ENCODE assay signal across 8 cellular contexts in genomic region chr14:63544641-63545234, GRCh38. TPM values are rescaled to one million over a fixed set of nuclear protein-coding genes. Genes with fewer than 3 reads are reported as not detected.
A peak's percentile ranks its signal among the peaks of the same experiment; 100 is the strongest.
DNase-seq lines count a peak whose midpoint lies in the region; ATAC-seq and TF ChIP-seq lines count a peak whose summit lies in the region.

No MANE protein-coding gene starts in this region.

- TF ChIP-seq POLR2A in sigmoid colon (IDR thresholded peaks at IDR 0.05): no peak

- H3K27ac Mint-ChIP-seq in activated CD8-positive, alpha-beta T cell treated with anti-CD3 and anti-CD28 coated beads, Interleukin-2, amount 10 ng/mL, durations not matched to agents 7 days and 5 days: no peak overlapping the region
- H3K27ac Mint-ChIP-seq in immature natural killer cell: peak overlapping the region in 3 of 6 donors; percentile 37 to 88 (median 69)

- ATAC-seq in activated CD8-positive, alpha-beta T cell treated with anti-CD3 and anti-CD28 coated beads, Interleukin-2, amount 10 ng/mL, durations not matched to agents 7 days and 5 days: no peak

- peaks cover 3% of the 10 kb centered on the region for H3K27me3 Mint-ChIP-seq in activated CD8-positive, alpha-beta T cell treated with anti-CD3 and anti-CD28 coated beads, Interleukin-2, amount 10 ng/mL, durations not matched to agents 7 days and 5 days (ENCODE audit: low read depth)
- peaks cover 4 to 10% (median 5%) of the 10 kb centered on the region in 3 donors for H3K27me3 Mint-ChIP-seq in immature natural killer cell (ENCODE audit: low read depth in 3 of 3)

- no peaks in the 10 kb centered on the region for H3K9me3 ChIP-seq in sigmoid colon

- CTCF ChIA-PET in activated CD8-positive, alpha-beta T cell treated with anti-CD3 and anti-CD28 coated beads, Interleukin-2, amount 10 ng/mL, durations not matched to agents 7 days and 5 days (lab: Charles Lee): interaction anchor here (1.3 to 4.6 kb wide), 2 partner anchors 43 to 155 kb away, joined by 3 to 33 read pairs; no protein-coding TSS in a partner anchor

- intact Hi-C loops in sigmoid colon (cut with DNase I): loop anchor here (1.0 to 5.0 kb wide), 6 partner anchors 52 to 183 kb away; partner anchors contain the start of gene SGPP1

- H3K36me3 Mint-ChIP-seq in activated CD8-positive, alpha-beta T cell treated with anti-CD3 and anti-CD28 coated beads, Interleukin-2, amount 10 ng/mL, durations not matched to agents 7 days and 5 days (ENCODE audit: low read depth): peaks cover 13% of the 10 kb centered on the region
- peaks cover under 1 to 7% (median 3%) of the 10 kb centered on the region in 3 donors for H3K36me3 Mint-ChIP-seq in immature natural killer cell

- 8 to 29% methylated on average over 4 of the region's 4 CpGs for WGBS in sigmoid colon, 2 donors

- peaks cover 0 to 34% (median 19%) of the 10 kb centered on the region in 4 donors for H3K4me1 ChIP-seq in sigmoid colon

- H3K27me3 ChIP-seq in sigmoid colon: no peaks in the 10 kb centered on the region

- H3K27ac ChIP-seq in C4-2B (no peak overlapping the region), sigmoid colon (no peak overlapping the region)

- H3K4me3 Mint-ChIP-seq in activated CD8-positive, alpha-beta T cell treated with anti-CD3 and anti-CD28 coated beads, Interleukin-2, amount 10 ng/mL, durations not matched to agents 7 days and 5 days: peak overlapping the region; percentile 91
- peak overlapping the region; percentile 83 to 99 (median 97) for H3K4me3 Mint-ChIP-seq in immature natural killer cell

- H3K9me3 Mint-ChIP-seq in activated CD8-positive, alpha-beta T cell treated with anti-CD3 and anti-CD28 coated beads, Interleukin-2, amount 10 ng/mL, durations not matched to agents 7 days and 5 days (ENCODE audit: insufficient read depth): no peaks in the 10 kb centered on the region
- H3K9me3 Mint-ChIP-seq in immature natural killer cell: no peaks in the 10 kb centered on the region

- peak overlapping the region; percentile 61; the same call in 1 of the 2 replicates for H3K4me3 ChIP-seq in HFF-Myc (replicated peaks; ENCODE audit: low read depth, low read length)
- H3K4me3 ChIP-seq in sigmoid colon: peak overlapping the region in 2 of 4 donors; percentile 99 to 100

- POLR2A ChIA-PET in activated CD8-positive, alpha-beta T cell treated with anti-CD3 and anti-CD28 coated beads, Interleukin-2, amount 10 ng/mL, durations not matched to agents 7 days and 5 days (lab: Charles Lee): no interaction called here

- DNase-seq in HFF-Myc (ENCODE audit: extremely low read depth, low read depth): no peak
- no peak for DNase-seq in activated CD8-positive, alpha-beta T cell treated with anti-CD3 and anti-CD28 coated beads, Interleukin-2, amount 10 ng/mL, durations not matched to agents 7 days and 5 days
- no peak for DNase-seq in immature natural killer cell
- no peak for DNase-seq in NCI-H1694 (lab: John Stamatoyannopoulos, UW)
- no peak for DNase-seq in sigmoid colon
- no peak for DNase-seq in NCI-H128 (lab: John Stamatoyannopoulos, UW; ENCODE audit: unreplicated experiment)
- no peak for DNase-seq in activated CD4-positive, alpha-beta T cell treated with anti-CD3 and anti-CD28 coated beads, Interleukin-2, amount 50 U/mL, for 1 hour

- TF ChIP-seq EP300 in sigmoid colon (IDR thresholded peaks at IDR 0.05): no peak

- H3K36me3 ChIP-seq in sigmoid colon: no peaks in the 10 kb centered on the region

- H3K4me1 Mint-ChIP-seq in activated CD8-positive, alpha-beta T cell treated with anti-CD3 and anti-CD28 coated beads, Interleukin-2, amount 10 ng/mL, durations not matched to agents 7 days and 5 days (ENCODE audit: low read depth): peaks cover 26% of the 10 kb centered on the region
- H3K4me1 Mint-ChIP-seq in immature natural killer cell: peaks cover 29 to 41% of the 10 kb centered on the region in 2 donors

- peak; percentile 37 for TF ChIP-seq CTCF in C4-2B (conservative IDR thresholded peaks at IDR 0.05)
- TF ChIP-seq CTCF in HFF-Myc (IDR thresholded peaks at IDR 0.05; ENCODE audit: low read depth, low read length, missing control alignments): peak; percentile 48
- peak in 1 of 4 experiments; percentile 35 for TF ChIP-seq CTCF in sigmoid colon (IDR thresholded peaks at IDR 0.05)

RNA-seq across cellular contexts. Expression of gene PPP2R5E, which starts 1.6 kb away (rescaled TPM):
- total RNA-seq in activated CD8-positive, alpha-beta T cell treated with anti-CD3 and anti-CD28 coated beads, Interleukin-2, amount 10 ng/mL, durations not matched to agents 7 days and 5 days: 10 to 100 TPM; 49.7 to 50.4 TPM
- 10 to 100 TPM; 28.4 to 61.8 (median 47.3) TPM for polyA plus RNA-seq in immature natural killer cell
- total RNA-seq in sigmoid colon: 10 to 100 TPM; 23.7 to 28.9 (median 25.4) TPM
- 10 to 100 TPM; 10.8 to 14.5 (median 13.2) TPM for polyA plus RNA-seq in sigmoid colon
